Comparison of ENCODE assay signal across 15 cellular contexts in the genomic region with DNA sequence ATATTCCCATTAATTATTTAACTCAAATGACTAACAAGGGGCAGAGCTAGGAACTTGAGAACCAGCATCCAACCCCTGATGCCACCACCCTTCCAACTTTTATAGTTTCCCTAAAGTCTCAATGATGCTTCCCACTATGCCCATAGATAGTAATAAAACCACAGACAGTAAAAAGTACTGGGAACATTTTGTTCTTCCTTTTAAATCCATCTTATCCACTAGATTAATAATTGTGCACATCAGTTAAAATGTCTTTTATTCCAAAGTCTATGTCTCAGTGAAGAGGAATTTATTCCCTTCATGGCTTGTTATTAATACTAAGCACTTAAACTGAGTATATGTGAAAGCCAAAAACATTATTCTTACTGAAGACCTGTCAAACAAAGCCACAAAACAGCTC.
"Had no signal": no experiment of that assay in that cellular context is flagged by ENCODE, and none has a peak within 500 bp of the region (broad histone marks: within the 10 kb centered on the region; RNA-seq: fewer than 3 reads in every experiment).

No MANE protein-coding gene starts in this region.

- H3K9me3 Mint-ChIP-seq: activated B cell treated with CpG ODN at 0.5 μM for 24 hours; dendritic cell treated with granulocyte-macrophage colony-stimulating factor and Interleukin-4, amounts not matched to agents 40 ng/mL and 50 ng/mL, for 4 days; immature natural killer cell; natural killer cell treated with Interleukin-12 subunit alpha and Interleukin-12 subunit beta and Interleukin-15 and Interleukin-18, amount 100 ng/mL, for 72 hours had no signal

- H3K27me3 ChIP-seq: brain microvascular endothelial cell, stomach had no signal

- H3K27ac ChIP-seq: brain microvascular endothelial cell, lower lobe of right lung had no signal

- ATAC-seq: lower lobe of right lung; natural killer cell treated with Interleukin-12 subunit alpha and Interleukin-12 subunit beta and Interleukin-15 and Interleukin-18, amount 100 ng/mL, for 72 hours; T-helper 17 cell had no signal

- DNase-seq: activated B cell treated with CpG ODN at 0.5 μM for 24 hours; activated CD4-positive, alpha-beta T cell treated with anti-CD3 and anti-CD28 coated beads, Interleukin-2, amount 50 U/mL, for 1 hour; activated T-cell treated with anti-CD3 and anti-CD28 coated beads, Interleukin-2, amount 50 U/mL, for 48 hours; brain microvascular endothelial cell; cerebellar nuclear complex; foreskin fibroblast; glutamatergic neuron; immature natural killer cell; lower lobe of right lung; stimulated activated CD4-positive, alpha-beta T cell treated with anti-CD3 and anti-CD28 coated beads, Interleukin-4, amount 100 ng/mL, for 24 hours; stomach; T-helper 17 cell had no signal

- H3K27me3 Mint-ChIP-seq: activated B cell treated with CpG ODN at 0.5 μM for 24 hours; dendritic cell treated with granulocyte-macrophage colony-stimulating factor and Interleukin-4, amounts not matched to agents 40 ng/mL and 50 ng/mL, for 4 days; natural killer cell treated with Interleukin-12 subunit alpha and Interleukin-12 subunit beta and Interleukin-15 and Interleukin-18, amount 100 ng/mL, for 72 hours; T-helper 17 cell had no signal

- FAIRE-seq: urothelium cell line had no signal

- H3K4me1 ChIP-seq: lower lobe of right lung, stomach had no signal

- H3K4me1 Mint-ChIP-seq: activated B cell treated with CpG ODN at 0.5 μM for 24 hours, immature natural killer cell had no signal

- H3K27ac Mint-ChIP-seq: activated B cell treated with CpG ODN at 0.5 μM for 24 hours; dendritic cell treated with granulocyte-macrophage colony-stimulating factor and Interleukin-4, amounts not matched to agents 40 ng/mL and 50 ng/mL, for 4 days; immature natural killer cell; natural killer cell treated with Interleukin-12 subunit alpha and Interleukin-12 subunit beta and Interleukin-15 and Interleukin-18, amount 100 ng/mL, for 72 hours; T-helper 17 cell had no signal

- H3K4me3 Mint-ChIP-seq: activated B cell treated with CpG ODN at 0.5 μM for 24 hours; dendritic cell treated with granulocyte-macrophage colony-stimulating factor and Interleukin-4, amounts not matched to agents 40 ng/mL and 50 ng/mL, for 4 days; immature natural killer cell; natural killer cell treated with Interleukin-12 subunit alpha and Interleukin-12 subunit beta and Interleukin-15 and Interleukin-18, amount 100 ng/mL, for 72 hours; T-helper 17 cell had no signal

- H3K9me3 ChIP-seq: lower lobe of right lung, stomach had no signal

- H3K4me3 ChIP-seq: lower lobe of right lung, stomach had no signal
